In genomic region chr11:13260196-13260962, GRCh38 we compare ENCODE assay signal across 10 cellular contexts. TPM values are rescaled to one million over a fixed set of nuclear protein-coding genes. Genes with fewer than 3 reads are reported as not detected.
DNase-seq lines count a peak whose midpoint lies in the region; ATAC-seq and TF ChIP-seq lines count a peak whose summit lies in the region.
"Had no signal": no experiment of that assay in that cellular context is flagged by ENCODE, and none has a peak within 500 bp of the region (broad histone marks: within the 10 kb centered on the region; RNA-seq: fewer than 3 reads in every experiment).

No MANE protein-coding gene starts in this region.

- H3K36me3 ChIP-seq in adipocyte (ENCODE audit: control insufficient read depth, insufficient read depth, low read length, severe bottlenecking) (no peaks in the 10 kb centered on the region), lower lobe of right lung (no peaks in the 10 kb centered on the region), tibial artery (no peaks in the 10 kb centered on the region)

- ATAC-seq in lower lobe of right lung, result peak; percentile 64 to 70

- peak overlapping the region; percentile 57 for H3K27ac ChIP-seq in lower lobe of right lung
- H3K27ac ChIP-seq in tibial artery, result peak overlapping the region; percentile 61 to 63

- TF ChIP-seq CTCF in lower lobe of right lung (IDR thresholded peaks at IDR 0.05) (no peak), tibial artery (IDR thresholded peaks at IDR 0.05) (no peak)

- intact Hi-C loops in lower lobe of right lung (cut with DNase I), result no loop called here
- intact Hi-C loops in tibial artery (cut with DNase I; ENCODE audit: low total_unique reads), result no loop called here

- peak overlapping the region; percentile 80 for H3K9ac ChIP-seq in adipocyte (ENCODE audit: low read length)

- H3K9me3 ChIP-seq in adipocyte (ENCODE audit: control insufficient read depth, low read length) (no peaks in the 10 kb centered on the region), lower lobe of right lung (no peaks in the 10 kb centered on the region), tibial artery (no peaks in the 10 kb centered on the region)

- H3K4me1 ChIP-seq in adipocyte (ENCODE audit: control insufficient read depth, insufficient read depth, low read length), result peaks cover 33% of the 10 kb centered on the region
- H3K4me1 ChIP-seq in lower lobe of right lung, result peaks cover 27% of the 10 kb centered on the region
- peaks cover 0 to 30% (median 22%) of the 10 kb centered on the region in 4 donors for H3K4me1 ChIP-seq in tibial artery

- H3K27me3 ChIP-seq in adipocyte (replicated peaks; ENCODE audit: control insufficient read depth, insufficient read depth, low read length), result no peaks in the 10 kb centered on the region
- no peaks in the 10 kb centered on the region for H3K27me3 ChIP-seq in lower lobe of right lung (ENCODE audit: low read depth)
- no peaks in the 10 kb centered on the region for H3K27me3 ChIP-seq in tibial artery

- H3K4me3 ChIP-seq in adipocyte (ENCODE audit: low read length), result peak overlapping the region; percentile 65
- H3K4me3 ChIP-seq in lower lobe of right lung, result no peak overlapping the region
- no peak overlapping the region for H3K4me3 ChIP-seq in tibial artery

- DNase-seq in NCI-H187 treated with DMSO at 0.1 percent for 48 hours (lab: John Stamatoyannopoulos, UW) (peak; percentile 41), NCI-H187 (lab: John Stamatoyannopoulos, UW) (no peak), adipocyte (ENCODE audit: low read depth) (no peak), lower lobe of right lung (no peak), tibial artery (no peak), amniotic stem cell (lab: John Stamatoyannopoulos, UW) (no peak), NCI-H82 (lab: John Stamatoyannopoulos, UW) (no peak), medulla oblongata (ENCODE audit: extremely low spot score) (no peak)
- DNase-seq: NCI-H2227 treated with DMSO at 0.1 percent for 48 hours; stimulated activated CD4-positive, alpha-beta T cell treated with anti-CD3 and anti-CD28 coated beads, Interleukin-15, amount 100 ng/mL, for 24 hours had no signal

RNA-seq across cellular contexts. Expression of gene BMAL1, which starts 17.2 kb away (rescaled TPM):
- total RNA-seq in lower lobe of right lung, result 25.2 TPM
